In genomic region chr5:59587489-59588337, GRCh38 we compare ENCODE assay signal across 8 cellular contexts.
DNase-seq lines count a peak whose midpoint lies in the region; ATAC-seq and TF ChIP-seq lines count a peak whose summit lies in the region.

No MANE protein-coding gene starts in this region.

- H3K4me1 Mint-ChIP-seq in activated CD4-positive, alpha-beta T cell treated with anti-CD3 and anti-CD28 coated beads, Interleukin-2, amount 10 ng/mL, durations not matched to agents 7 days and 5 days = peaks cover 23% of the 10 kb centered on the region

- TF ChIP-seq CTCF in coronary artery (IDR thresholded peaks at IDR 0.05) (no peak), left lung (IDR thresholded peaks at IDR 0.05) (no peak), testis (IDR thresholded peaks at IDR 0.05) (no peak)

- H3K27ac ChIP-seq in coronary artery (no peak overlapping the region), left lung (peak overlapping the region in 1 of 2 donors; percentile 46), testis (no peak overlapping the region)

- no peaks in the 10 kb centered on the region for H3K4me1 ChIP-seq in left lung
- H3K4me1 ChIP-seq in testis = no peaks in the 10 kb centered on the region

- DNase-seq in ELF-1 (ENCODE audit: low read depth, low spot score) (peak; percentile 93), NCI-H2227 (lab: John Stamatoyannopoulos, UW; ENCODE audit: unreplicated experiment) (peak; percentile 85), coronary artery (ENCODE audit: low spot score) (no peak), left lung (peak; percentile 65 to 79), testis (peak; percentile 65), RKO (ENCODE audit: low spot score) (no peak), dedifferentiated amniotic fluid mesenchymal stem cell (ENCODE audit: extremely low spot score) (no peak)
- no peak for DNase-seq in activated CD4-positive, alpha-beta T cell treated with anti-CD3 and anti-CD28 coated beads, Interleukin-2, amount 10 ng/mL, durations not matched to agents 7 days and 5 days

- intact Hi-C loops in left lung (cut with DNase I) = no loop called here
- intact Hi-C loops in testis (cut with DNase I; ENCODE audit: low total_unique reads) = no loop called here

- H3K4me3 Mint-ChIP-seq in activated CD4-positive, alpha-beta T cell treated with anti-CD3 and anti-CD28 coated beads, Interleukin-2, amount 10 ng/mL, durations not matched to agents 7 days and 5 days = no peak overlapping the region

- no peaks in the 10 kb centered on the region for H3K36me3 Mint-ChIP-seq in activated CD4-positive, alpha-beta T cell treated with anti-CD3 and anti-CD28 coated beads, Interleukin-2, amount 10 ng/mL, durations not matched to agents 7 days and 5 days (ENCODE audit: low read depth)

- H3K36me3 ChIP-seq in left lung = no peaks in the 10 kb centered on the region
- H3K36me3 ChIP-seq in testis (ENCODE audit: low read depth, missing control alignments) = no peaks in the 10 kb centered on the region

- TF ChIP-seq POLR2A in testis (IDR thresholded peaks at IDR 0.05) = no peak

- H3K9me3 Mint-ChIP-seq in activated CD4-positive, alpha-beta T cell treated with anti-CD3 and anti-CD28 coated beads, Interleukin-2, amount 10 ng/mL, durations not matched to agents 7 days and 5 days = no peaks in the 10 kb centered on the region

- H3K27me3 ChIP-seq in left lung (no peaks in the 10 kb centered on the region), testis (no peaks in the 10 kb centered on the region)

- 7 to 9% methylated on average over 16 to 17 of the region's 17 CpGs for WGBS in testis, 2 donors

- peak; percentile 81 for ATAC-seq in left lung

- POLR2A ChIA-PET in activated CD4-positive, alpha-beta T cell treated with anti-CD3 and anti-CD28 coated beads, Interleukin-2, amount 10 ng/mL, durations not matched to agents 7 days and 5 days (lab: Charles Lee) = no interaction called here

- CTCF ChIA-PET in activated CD4-positive, alpha-beta T cell treated with anti-CD3 and anti-CD28 coated beads, Interleukin-2, amount 10 ng/mL, durations not matched to agents 7 days and 5 days (lab: Charles Lee) = interaction anchor here (0.6 kb wide), 2 partner anchors 207 to 865 kb away, joined by 3 to 5 read pairs; no protein-coding TSS in a partner anchor

- no peak overlapping the region for H3K27ac Mint-ChIP-seq in activated CD4-positive, alpha-beta T cell treated with anti-CD3 and anti-CD28 coated beads, Interleukin-2, amount 10 ng/mL, durations not matched to agents 7 days and 5 days

- H3K9me3 ChIP-seq in left lung (no peaks in the 10 kb centered on the region), testis (no peaks in the 10 kb centered on the region)

- peaks cover 44% of the 10 kb centered on the region for H3K27me3 Mint-ChIP-seq in activated CD4-positive, alpha-beta T cell treated with anti-CD3 and anti-CD28 coated beads, Interleukin-2, amount 10 ng/mL, durations not matched to agents 7 days and 5 days

- H3K4me3 ChIP-seq in coronary artery (peak overlapping the region; percentile 32), left lung (peak overlapping the region; percentile 23 to 29), testis (peak overlapping the region in 1 of 2 donors; percentile 18)

Comparison
In these comparisons a context has a peak if more than half of its experiments do, and no peak if none do; other contexts are left out.
1. DNase-seq: peak in ELF-1 (single experiment), NCI-H2227 (single experiment), left lung (2 of 2) and testis (single experiment); none in coronary artery (single experiment), RKO (single experiment), activated CD4-positive, alpha-beta T cell treated with anti-CD3 and anti-CD28 coated beads, Interleukin-2, amount 10 ng/mL, durations not matched to agents 7 days and 5 days (single experiment) and dedifferentiated amniotic fluid mesenchymal stem cell (single experiment).